Comparison of ENCODE assay signal across 9 cellular contexts in genomic region chr5:53035868-53036381, GRCh38. TPM values are rescaled to one million over a fixed set of nuclear protein-coding genes. Genes with fewer than 3 reads are reported as not detected.
DNase-seq lines count a peak whose midpoint lies in the region; ATAC-seq, FAIRE-seq and TF ChIP-seq lines count a peak whose summit lies in the region.
"Had no signal": no experiment of that assay in that cellular context is flagged by ENCODE, and none has a peak within 500 bp of the region (broad histone marks: within the 10 kb centered on the region; RNA-seq: fewer than 3 reads in every experiment).

No MANE protein-coding gene starts in this region.

- no peak overlapping the region for H3K4me3 ChIP-seq in breast epithelium
- no peak overlapping the region for H3K4me3 ChIP-seq in NB4 (ENCODE audit: low read depth, low read length)
- H3K4me3 ChIP-seq in endothelial cell of umbilical vein (replicated peaks in 1 of 3; ENCODE audit: insufficient read depth in 1 of 3, low read depth in 1 of 3, low read length in 3 of 3) = no peak overlapping the region
- H3K4me3 ChIP-seq in naive thymus-derived CD4-positive, alpha-beta T cell (ENCODE audit: low read length) = no peak overlapping the region

- TF ChIP-seq POLR2A in breast epithelium (IDR thresholded peaks at IDR 0.05) = no peak
- TF ChIP-seq POLR2A in NB4 (IDR thresholded peaks at IDR 0.05; ENCODE audit: extremely low read depth, insufficient read length) = no peak
- TF ChIP-seq POLR2A in endothelial cell of umbilical vein (IDR thresholded peaks at IDR 0.05; ENCODE audit: low read depth, low read length) = no peak

- no peak overlapping the region for H2AFZ ChIP-seq in endothelial cell of umbilical vein (ENCODE audit: low read depth, low read length)

- POLR2A ChIA-PET in MCF 10A (lab: Yijun Ruan, JAX) (interaction anchor here (1.7 to 6.2 kb wide), 3 partner anchors 8 to 47 kb away, joined by 7 to 70 read pairs (median 7); partner anchors contain the start of gene ITGA2), endothelial cell of umbilical vein (lab: Charles Lee) (no interaction called here)
- POLR2A ChIA-PET in naive thymus-derived CD4-positive, alpha-beta T cell (lab: Charles Lee) = interaction anchor here (0.6 kb wide), 1 partner anchor 86 kb away, joined by 3 read pairs; no protein-coding TSS in a partner anchor

- no peaks in the 10 kb centered on the region for H3K27me3 Mint-ChIP-seq in MCF 10A (ENCODE audit: insufficient read depth, unreplicated experiment)
- no peaks in the 10 kb centered on the region for H3K27me3 Mint-ChIP-seq in naive thymus-derived CD4-positive, alpha-beta T cell
- H3K27me3 Mint-ChIP-seq: activated B cell treated with CpG ODN at 0.5 μM for 24 hours had no signal

- H3K36me3 Mint-ChIP-seq in MCF 10A (ENCODE audit: insufficient read depth, unreplicated experiment) = peaks cover 5% of the 10 kb centered on the region
- peaks cover 0 to 41% (median 0%) of the 10 kb centered on the region in 5 donors for H3K36me3 Mint-ChIP-seq in naive thymus-derived CD4-positive, alpha-beta T cell

- H3K4me2 ChIP-seq in endothelial cell of umbilical vein (ENCODE audit: insufficient read depth, low read length) = no peak overlapping the region

- ATAC-seq in naive thymus-derived CD4-positive, alpha-beta T cell = no peak
- ATAC-seq in sciatic nerve = no peak
- no peak for ATAC-seq in stimulated activated naive CD8-positive, alpha-beta T cell treated with anti-CD3 and anti-CD28 coated beads, Interleukin-15, Interleukin-2, amounts not matched to agents 100 U/mL and 50 U/mL, for 24 hours

- intact Hi-C loops in MCF 10A (cut with micrococcal nuclease) = no loop called here
- intact Hi-C loops in breast epithelium (cut with DNase I; ENCODE audit: low total_unique reads) = no loop called here
- intact Hi-C loops in endothelial cell of umbilical vein (cut with micrococcal nuclease) = no loop called here
- intact Hi-C loops in naive thymus-derived CD4-positive, alpha-beta T cell (cut with micrococcal nuclease) = no loop called here
- intact Hi-C loops in sciatic nerve (cut with DNase I) = no loop called here

- H3K27me3 ChIP-seq in breast epithelium (no peaks in the 10 kb centered on the region), endothelial cell of umbilical vein (ENCODE audit: control insufficient read depth in 2 of 2, insufficient read depth in 2 of 2, low read length in 2 of 2) (no peaks in the 10 kb centered on the region)
- H3K27me3 ChIP-seq in naive thymus-derived CD4-positive, alpha-beta T cell (ENCODE audit: control insufficient read depth in 2 of 2, insufficient read depth in 2 of 2, low read length in 2 of 2) = no peaks in the 10 kb centered on the region

- no peaks in the 10 kb centered on the region for H4K20me1 ChIP-seq in endothelial cell of umbilical vein (replicated peaks; ENCODE audit: control insufficient read depth, extremely low read depth, insufficient read depth, low read length)

- H3K4me1 ChIP-seq in breast epithelium (peaks cover 3 to 14% of the 10 kb centered on the region in 2 donors), endothelial cell of umbilical vein (ENCODE audit: control insufficient read depth, extremely low read depth, insufficient read depth, low read length) (peaks cover 52% of the 10 kb centered on the region)
- peaks cover 12 to 23% of the 10 kb centered on the region in 2 donors for H3K4me1 ChIP-seq in naive thymus-derived CD4-positive, alpha-beta T cell (ENCODE audit: control insufficient read depth in 2 of 2, insufficient read depth in 2 of 2, low read length in 2 of 2)

- dilution Hi-C loops in endothelial cell of umbilical vein (cut with MboI; ENCODE audit: extremely low pct_ligation_motif_present, low sequenced_read_pairs) = no loop called here

- H3K9me3 Mint-ChIP-seq in MCF 10A (ENCODE audit: unreplicated experiment) = no peaks in the 10 kb centered on the region
- no peaks in the 10 kb centered on the region for H3K9me3 Mint-ChIP-seq in naive thymus-derived CD4-positive, alpha-beta T cell
- H3K9me3 Mint-ChIP-seq: activated B cell treated with CpG ODN at 0.5 μM for 24 hours had no signal

- CTCF ChIA-PET in MCF 10A (lab: Yijun Ruan, JAX) = interaction anchor here (0.6 to 1.5 kb wide), 4 partner anchors 43 to 70 kb away, joined by 3 to 6 read pairs (median 4); no protein-coding TSS in a partner anchor
- CTCF ChIA-PET in endothelial cell of umbilical vein (lab: Charles Lee) = interaction anchor here (0.6 to 2.7 kb wide), 34 partner anchors 8 to 99 kb away, joined by 3 to 46 read pairs (median 5); partner anchors contain the start of gene ITGA2
- CTCF ChIA-PET in naive thymus-derived CD4-positive, alpha-beta T cell (lab: Charles Lee) = interaction anchor here (0.6 kb wide), 1 partner anchor 82 kb away, joined by 3 read pairs; no protein-coding TSS in a partner anchor

- H3K36me3 ChIP-seq in breast epithelium (no peaks in the 10 kb centered on the region), endothelial cell of umbilical vein (ENCODE audit: control insufficient read depth in 2 of 2, extremely low read depth in 1 of 2, insufficient read depth in 2 of 2, low read length in 2 of 2) (no peaks in the 10 kb centered on the region)
- no peaks in the 10 kb centered on the region for H3K36me3 ChIP-seq in naive thymus-derived CD4-positive, alpha-beta T cell (ENCODE audit: control insufficient read depth in 2 of 3, insufficient read depth in 3 of 3, low read length in 3 of 3)

- no peak overlapping the region for H3K4me3 Mint-ChIP-seq in MCF 10A (ENCODE audit: unreplicated experiment)
- H3K4me3 Mint-ChIP-seq in naive thymus-derived CD4-positive, alpha-beta T cell = no peak overlapping the region
- H3K4me3 Mint-ChIP-seq: activated B cell treated with CpG ODN at 0.5 μM for 24 hours had no signal

- peaks cover 70% of the 10 kb centered on the region for H3K79me2 ChIP-seq in endothelial cell of umbilical vein (ENCODE audit: control insufficient read depth, insufficient read depth, low read length)

- DNase-seq in MCF 10A (ENCODE audit: unreplicated experiment) = peak; percentile 64
- no peak for DNase-seq in breast epithelium (ENCODE audit: low spot score in 2 of 2)
- DNase-seq in NB4 (ENCODE audit: low read depth) = peak; percentile 9
- DNase-seq in endothelial cell of umbilical vein (ENCODE audit: low read depth, low spot score) = peak; percentile 28
- DNase-seq in naive thymus-derived CD4-positive, alpha-beta T cell = no peak
- DNase-seq in sciatic nerve (ENCODE audit: low spot score) = no peak
- no peak for DNase-seq in stimulated activated naive CD8-positive, alpha-beta T cell treated with anti-CD3 and anti-CD28 coated beads, Interleukin-15, Interleukin-2, amounts not matched to agents 100 U/mL and 50 U/mL, for 24 hours
- no peak for DNase-seq in middle frontal gyrus (ENCODE audit: extremely low spot score, low spot score)
- DNase-seq: activated B cell treated with CpG ODN at 0.5 μM for 24 hours had no signal

- H3K9me3 ChIP-seq in breast epithelium (no peaks in the 10 kb centered on the region), endothelial cell of umbilical vein (replicated peaks; ENCODE audit: control insufficient read depth, insufficient read depth, low read length) (no peaks in the 10 kb centered on the region)
- H3K9me3 ChIP-seq in naive thymus-derived CD4-positive, alpha-beta T cell (ENCODE audit: control insufficient read depth in 2 of 3, low read length in 3 of 3) = no peaks in the 10 kb centered on the region

- TF ChIP-seq CTCF in MCF 10A (IDR thresholded peaks at IDR 0.05; ENCODE audit: unreplicated experiment) (peak; percentile 23), breast epithelium (IDR thresholded peaks at IDR 0.05) (no peak), NB4 (IDR thresholded peaks at IDR 0.05; ENCODE audit: low read depth, low read length) (peak; percentile 54), endothelial cell of umbilical vein (IDR thresholded peaks at IDR 0.05; ENCODE audit: extremely low read depth in 1 of 2, insufficient read depth in 1 of 2, low read depth in 1 of 2, low read length in 2 of 2) (peak; percentile 20 to 31)

- H3K9ac ChIP-seq in endothelial cell of umbilical vein (replicated peaks; ENCODE audit: extremely low read depth, insufficient read depth, low read length) = no peak overlapping the region

- peaks cover 43% of the 10 kb centered on the region for H3K4me1 Mint-ChIP-seq in MCF 10A (ENCODE audit: insufficient read depth, unreplicated experiment)
- peaks cover 19 to 72% (median 37%) of the 10 kb centered on the region in 7 donors for H3K4me1 Mint-ChIP-seq in naive thymus-derived CD4-positive, alpha-beta T cell
- H3K4me1 Mint-ChIP-seq: activated B cell treated with CpG ODN at 0.5 μM for 24 hours had no signal

- peak; percentile 4 for FAIRE-seq in endothelial cell of umbilical vein (lab: Jason Lieb, UNC)

- BruUV-seq in MCF 10A (replicated peaks; lab: Mats Ljungman, UMichigan) = no TSS peak
- no TSS peak for BruUV-seq in endothelial cell of umbilical vein (replicated peaks; lab: Mats Ljungman, UMichigan)

- H3K27ac Mint-ChIP-seq in MCF 10A (ENCODE audit: low read depth, unreplicated experiment) = peak overlapping the region; percentile 76
- no peak overlapping the region for H3K27ac Mint-ChIP-seq in naive thymus-derived CD4-positive, alpha-beta T cell
- H3K27ac Mint-ChIP-seq: activated B cell treated with CpG ODN at 0.5 μM for 24 hours had no signal

- H3K9me1 ChIP-seq in endothelial cell of umbilical vein (replicated peaks; ENCODE audit: control insufficient read depth, extremely low read depth, insufficient read depth, low read length) = no peaks in the 10 kb centered on the region

- no peak overlapping the region for H3K27ac ChIP-seq in breast epithelium
- no peak overlapping the region for H3K27ac ChIP-seq in endothelial cell of umbilical vein (ENCODE audit: insufficient read depth, low read depth, low read length)
- no peak overlapping the region for H3K27ac ChIP-seq in naive thymus-derived CD4-positive, alpha-beta T cell (ENCODE audit: low read depth, low read length)

TF ChIP-seq in endothelial cell of umbilical vein, 7 proteins besides CTCF, POLR2A, EP300 and RAD21 (continues in another document):
- TF ChIP-seq GATA2 (IDR thresholded peaks at IDR 0.05; ENCODE audit: insufficient read depth, insufficient read length, low read depth, low read length) (no peak), JUN (IDR thresholded peaks at IDR 0.05; ENCODE audit: borderline replicate concordance, insufficient read depth, insufficient read length, low read depth) (no peak)

RNA-seq across cellular contexts. Expression of gene ITGA2, which starts 46.8 kb away (rescaled TPM):
- total RNA-seq in MCF 10A (2022) = 14.1 and 16.8 TPM in 2 replicates
- 10 to 100 TPM in 2 of 3 donors, under 1 TPM in 1; 0.80 to 33.7 (median 11.8) TPM for total RNA-seq in breast epithelium
- total RNA-seq in endothelial cell of umbilical vein = 53.2 and 62.3 TPM in 2 replicates
- 8.9 and 11.2 TPM in 2 replicates for polyA plus RNA-seq in endothelial cell of umbilical vein
- 12.5 and 13.0 TPM in 2 replicates for polyA plus RNA-seq in endothelial cell of umbilical vein (2011; cell fraction: cytosol; rRNA removed)
- polyA plus RNA-seq in endothelial cell of umbilical vein (2011; cell fraction: nucleus; rRNA removed) = 19.5 and 23.9 TPM in 2 replicates
- 36.8 and 58.4 TPM in 2 replicates for polyA plus RNA-seq in endothelial cell of umbilical vein (2012)
- 48.2 and 48.9 TPM in 2 replicates for polyA minus RNA-seq in endothelial cell of umbilical vein
- 8.8 TPM for polyA minus RNA-seq in endothelial cell of umbilical vein (2011; cell fraction: cytosol; rRNA and poly(A)+ RNA removed)
- 32.6 and 52.9 TPM in 2 replicates for polyA minus RNA-seq in endothelial cell of umbilical vein (2011; cell fraction: nucleus; rRNA and poly(A)+ RNA removed)
- total RNA-seq in naive thymus-derived CD4-positive, alpha-beta T cell = 1 to 10 TPM in 1 of 5 experiments, under 1 TPM in 4; 0.16 to 8.9 (median 0.49) TPM
- polyA plus RNA-seq in naive thymus-derived CD4-positive, alpha-beta T cell = under 1 TPM; 0.19 to 0.28 TPM
- total RNA-seq in sciatic nerve = 11.0 TPM

Comparison
In these comparisons a context has a peak if more than half of its experiments do, and no peak if none do; other contexts are left out.
1. DNase-seq: peak in MCF 10A (single experiment), NB4 (single experiment) and endothelial cell of umbilical vein (single experiment); none in breast epithelium (0 of 2), naive thymus-derived CD4-positive, alpha-beta T cell (0 of 9), sciatic nerve (single experiment), stimulated activated naive CD8-positive, alpha-beta T cell treated with anti-CD3 and anti-CD28 coated beads, Interleukin-15, Interleukin-2, amounts not matched to agents 100 U/mL and 50 U/mL, for 24 hours (single experiment) and middle frontal gyrus (single experiment).
2. CTCF ChIP-seq: peak in MCF 10A (single experiment), NB4 (single experiment) and endothelial cell of umbilical vein (2 of 2); none in breast epithelium (0 of 3).